23 cellular contexts compared by ENCODE assay signal in the genomic region with DNA sequence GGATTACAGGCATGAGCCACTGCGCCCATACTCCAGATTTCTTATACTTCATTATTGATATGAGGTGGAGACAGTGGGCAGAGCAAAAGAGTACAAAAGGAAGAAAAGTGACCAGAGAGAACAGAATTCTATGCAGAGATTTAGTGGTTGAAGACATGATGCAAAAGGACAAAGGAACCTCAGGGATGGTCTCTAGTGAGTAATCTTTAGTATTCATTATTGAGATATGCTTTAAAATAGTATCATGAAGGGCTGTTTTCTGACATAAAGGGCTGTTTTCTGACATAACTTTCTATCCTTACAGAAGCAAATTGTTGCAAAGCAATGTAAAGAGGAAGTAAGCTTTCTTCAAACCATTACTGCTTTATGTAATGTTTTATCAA.
DNase-seq lines count a peak whose midpoint lies in the region; ATAC-seq, FAIRE-seq and TF ChIP-seq lines count a peak whose summit lies in the region.
"Had no signal": no experiment of that assay in that cellular context is flagged by ENCODE, and none has a peak within 500 bp of the region (broad histone marks: within the 10 kb centered on the region; RNA-seq: fewer than 3 reads in every experiment).

No MANE protein-coding gene starts in this region.

- H3K9me1 ChIP-seq in keratinocyte (ENCODE audit: control insufficient read depth, extremely low read depth, insufficient read depth, low read length) = no peaks in the 10 kb centered on the region

- H3K27me3 ChIP-seq in ACC112 (ENCODE audit: insufficient read depth, low read length) = no peaks in the 10 kb centered on the region
- H3K27me3 ChIP-seq in SJSA1 (replicated peaks) = no peaks in the 10 kb centered on the region
- H3K27me3 ChIP-seq in keratinocyte (ENCODE audit: control insufficient read depth, extremely low read depth, insufficient read depth, low read length) = no peaks in the 10 kb centered on the region
- no peaks in the 10 kb centered on the region for H3K27me3 ChIP-seq in uterus

- peak overlapping the region; percentile 77 for H3K4me2 ChIP-seq in keratinocyte (ENCODE audit: control insufficient read depth, extremely low read depth, insufficient read depth, low read depth, low read length)

- H3K4me1 ChIP-seq in ACC112 (ENCODE audit: control insufficient read depth, insufficient read depth, low read length, unreplicated experiment) = peaks cover 28% of the 10 kb centered on the region
- H3K4me1 ChIP-seq in SJSA1 (replicated peaks) = peaks cover 14% of the 10 kb centered on the region
- peaks cover 23% of the 10 kb centered on the region for H3K4me1 ChIP-seq in keratinocyte (ENCODE audit: control insufficient read depth, extremely low read depth, insufficient read depth, low read length)
- H3K4me1 ChIP-seq in uterus = no peaks in the 10 kb centered on the region

- dilution Hi-C loops in keratinocyte (cut with MboI; ENCODE audit: extremely low pct_ligation_motif_present, low sequenced_read_pairs) = no loop called here

- H3K36me3 ChIP-seq in ACC112 (ENCODE audit: insufficient read depth, low read length) (no peaks in the 10 kb centered on the region), SJSA1 (no peaks in the 10 kb centered on the region; the same call in 1 of the 2 replicates), keratinocyte (ENCODE audit: control insufficient read depth in 2 of 2, extremely low read depth in 1 of 2, insufficient read depth in 2 of 2, low read length in 2 of 2) (no peaks in the 10 kb centered on the region), uterus (no peaks in the 10 kb centered on the region)

- H3K9me3 ChIP-seq in SJSA1 (replicated peaks) = no peaks in the 10 kb centered on the region
- no peaks in the 10 kb centered on the region for H3K9me3 ChIP-seq in keratinocyte (ENCODE audit: control insufficient read depth, low read depth, low read length)
- no peaks in the 10 kb centered on the region for H3K9me3 ChIP-seq in uterus

- intact Hi-C loops in uterus (cut with DNase I; ENCODE audit: low total_unique reads) = no loop called here
- intact Hi-C loops in Right ventricle myocardium superior (cut with DNase I) = no loop called here

- H2AFZ ChIP-seq in ACC112 (ENCODE audit: low read length, unreplicated experiment) (no peak overlapping the region), keratinocyte (ENCODE audit: control insufficient read depth, low read length) (no peak overlapping the region)

- no peak for ATAC-seq in GM18870 (IDR thresholded peaks at IDR 0.05; ENCODE audit: unreplicated experiment)
- ATAC-seq in Right ventricle myocardium superior (ENCODE audit: poor library complexity) = no peak
- no peak for ATAC-seq in HG03469 (IDR thresholded peaks at IDR 0.05; ENCODE audit: unreplicated experiment)
- ATAC-seq: GM12878 had no signal

- no peak for TF ChIP-seq POLR2A in uterus (IDR thresholded peaks at IDR 0.05)

- TF ChIP-seq CTCF in keratinocyte (optimal IDR thresholded peaks at IDR 0.05 in 1 of 3, IDR thresholded peaks at IDR 0.05 in 1 of 3, conservative IDR thresholded peaks at IDR 0.05 in 1 of 3; ENCODE audit: extremely low read depth in 1 of 3, insufficient read depth in 2 of 3, low read length in 3 of 3) (no peak), uterus (IDR thresholded peaks at IDR 0.05) (no peak)

- DNase-seq in HCEC 1CT = peak; percentile 22
- DNase-seq in SJSA1 (ENCODE audit: low read depth in 1 of 2, low spot score in 2 of 2) = no peak
- no peak for DNase-seq in keratinocyte (ENCODE audit: low read depth, low spot score)
- no peak for DNase-seq in uterus
- DNase-seq in Right ventricle myocardium superior = no peak
- DNase-seq: activated CD4-positive, alpha-beta T cell treated with anti-CD3 and anti-CD28 coated beads, Interleukin-2, amount 10 ng/mL, durations not matched to agents 7 days and 5 days; activated CD8-positive, alpha-beta memory T cell treated with anti-CD3 and anti-CD28 coated beads, Interleukin-2, amount 50 U/mL, for 4 hours; activated effector memory CD4-positive, alpha-beta T cell treated with Interleukin-2 at 50 U/mL for 16 hours; CD4-positive, alpha-beta T cell; cortex of kidney; DMS153; MM.1S; NCI-H187 treated with DMSO at 0.1 percent for 48 hours; NCI-H2227 treated with DMSO at 0.1 percent for 48 hours; NCI-H774; nucleus accumbens; retina had no signal

- no peak overlapping the region for H3K9ac ChIP-seq in keratinocyte (ENCODE audit: control insufficient read depth, extremely low read depth, insufficient read depth, low read length)

- H3K79me2 ChIP-seq in ACC112 (ENCODE audit: control insufficient read depth, insufficient read depth, low read length, unreplicated experiment) = peaks cover 27% of the 10 kb centered on the region
- peaks cover 19% of the 10 kb centered on the region for H3K79me2 ChIP-seq in keratinocyte (ENCODE audit: control insufficient read depth, insufficient read depth, low read length)

- H3K27ac ChIP-seq in ACC112 (ENCODE audit: low read depth, low read length) (peak overlapping the region; percentile 24), SJSA1 (peak overlapping the region; percentile 31), keratinocyte (ENCODE audit: control insufficient read depth, insufficient read depth, low read length) (peak overlapping the region; percentile 15), uterus (peak overlapping the region in 1 of 2 donors; percentile 66)
- H3K27ac ChIP-seq: HL-60, SK-N-MC had no signal

- H3K4me3 ChIP-seq in ACC112 (ENCODE audit: low read depth, low read length) = peak overlapping the region; percentile 23; the same call in 1 of the 2 replicates
- H3K4me3 ChIP-seq in SJSA1 = no peak overlapping the region
- no peak overlapping the region for H3K4me3 ChIP-seq in keratinocyte (ENCODE audit: control insufficient read depth in 2 of 3, extremely low read depth in 1 of 3, insufficient read depth in 2 of 3, low read depth in 1 of 3, low read length in 3 of 3)
- no peak overlapping the region for H3K4me3 ChIP-seq in uterus
- H3K4me3 ChIP-seq: GM12878, SK-N-MC had no signal

- no peaks in the 10 kb centered on the region for H4K20me1 ChIP-seq in keratinocyte (ENCODE audit: control insufficient read depth, extremely low read depth, insufficient read depth, low read length)

- FAIRE-seq in keratinocyte (lab: Jason Lieb, UNC) = no peak
- FAIRE-seq: GM12878 had no signal
